Comparison of ENCODE assay signal across 1 cellular context in genomic region chr7:42931834-42932651, GRCh38.
TF ChIP-seq lines count a peak whose summit lies in the region.

MRPL32 (plus strand) TSS chr7:42932376; CDS start chr7:42932387, 11 bp downstream.
PSMA2 (minus strand) TSS chr7:42932174; CDS start chr7:42932158, 16 bp downstream.

TF ChIP-seq in HepG2, 621 proteins besides CTCF, POLR2A, EP300 and RAD21 (continued from another document and continues in another):
- TF ChIP-seq SPEN (CRISPR knock-in tag; IDR thresholded peaks at IDR 0.05; ENCODE audit: low read depth) = peak; percentile 49; the same call in 1 of the 2 replicates
- TF ChIP-seq ZNF558 (CRISPR knock-in tag; IDR thresholded peaks at IDR 0.05; ENCODE audit: borderline replicate concordance) = no peak
- no peak for TF ChIP-seq ZNF83 (CRISPR knock-in tag; IDR thresholded peaks at IDR 0.05; ENCODE audit: borderline replicate concordance)
- no peak for TF ChIP-seq MTA3 (CRISPR knock-in tag; IDR thresholded peaks at IDR 0.05)
- TF ChIP-seq SNAI1 (CRISPR knock-in tag; IDR thresholded peaks at IDR 0.05; ENCODE audit: borderline replicate concordance) = 0 out of 2 replicates have a peak, but pooled peaks have one; percentile 54
- no peak for TF ChIP-seq MTERF4 (CRISPR knock-in tag; IDR thresholded peaks at IDR 0.05)
- TF ChIP-seq BCL3 (CRISPR knock-in tag; IDR thresholded peaks at IDR 0.05) = no peak; the same call in 1 of the 2 replicates
- TF ChIP-seq E2F2 (CRISPR knock-in tag; IDR thresholded peaks at IDR 0.05; ENCODE audit: borderline replicate concordance) = no peak
- peak; percentile 95 for TF ChIP-seq ZNF143 (CRISPR knock-in tag; IDR thresholded peaks at IDR 0.05)
- TF ChIP-seq ZBTB3 (CRISPR knock-in tag; IDR thresholded peaks at IDR 0.05; ENCODE audit: borderline replicate concordance, low read depth) = no peak
- TF ChIP-seq ZFP90 (CRISPR knock-in tag; IDR thresholded peaks at IDR 0.05; ENCODE audit: borderline replicate concordance) = no peak
- TF ChIP-seq ARID5B (CRISPR knock-in tag; IDR thresholded peaks at IDR 0.05) = peak; percentile 28; the same call in 1 of the 2 replicates
- TF ChIP-seq MBD4 (IDR thresholded peaks at IDR 0.05; ENCODE audit: borderline replicate concordance, low read length) = no peak
- TF ChIP-seq FOXA3 (CRISPR knock-in tag; IDR thresholded peaks at IDR 0.05) = peak; percentile 20; the same call in 1 of the 2 replicates
- TF ChIP-seq ARNT (IDR thresholded peaks at IDR 0.05) = no peak
- no peak for TF ChIP-seq ELK4 (CRISPR knock-in tag; IDR thresholded peaks at IDR 0.05; ENCODE audit: borderline replicate concordance)
- TF ChIP-seq ZNF644 (CRISPR knock-in tag; IDR thresholded peaks at IDR 0.05; ENCODE audit: low read depth) = no peak
- no peak for TF ChIP-seq CENPT (CRISPR knock-in tag; IDR thresholded peaks at IDR 0.05; ENCODE audit: low read depth)
- no peak for TF ChIP-seq ZNF326 (CRISPR knock-in tag; IDR thresholded peaks at IDR 0.05; ENCODE audit: borderline replicate concordance)
- no peak for TF ChIP-seq ESRRA (CRISPR knock-in tag; IDR thresholded peaks at IDR 0.05; ENCODE audit: low read depth)
- peak; percentile 77 for TF ChIP-seq ZSCAN25 (CRISPR knock-in tag; IDR thresholded peaks at IDR 0.05)
- peak; percentile 81 for TF ChIP-seq ZNF501 (CRISPR knock-in tag; IDR thresholded peaks at IDR 0.05)
- no peak for TF ChIP-seq CHD2 (IDR thresholded peaks at IDR 0.05; ENCODE audit: low read depth, low read length)
- no peak for TF ChIP-seq ZNF709 (CRISPR knock-in tag; IDR thresholded peaks at IDR 0.05)
- TF ChIP-seq KMT2A (CRISPR knock-in tag; IDR thresholded peaks at IDR 0.05) = peak; percentile 86
- TF ChIP-seq ZNF580 (CRISPR knock-in tag; IDR thresholded peaks at IDR 0.05; ENCODE audit: borderline replicate concordance, low read depth) = peak; percentile 82; the same call in 1 of the 2 replicates
- peak; percentile 67 for TF ChIP-seq ELF1 (CRISPR knock-in tag; IDR thresholded peaks at IDR 0.05)
- TF ChIP-seq CSRNP2 (CRISPR knock-in tag; conservative IDR thresholded peaks at IDR 0.05; ENCODE audit: low read depth) = no peak
- no peak for TF ChIP-seq NFKBIZ (CRISPR knock-in tag; IDR thresholded peaks at IDR 0.05)
- peak; percentile 82 for TF ChIP-seq IKZF5 (CRISPR knock-in tag; IDR thresholded peaks at IDR 0.05)
- 0 out of 2 replicates have a peak, but pooled peaks have one; percentile 19 for TF ChIP-seq TFDP2 (CRISPR knock-in tag; IDR thresholded peaks at IDR 0.05)
- TF ChIP-seq ZNF136 (CRISPR knock-in tag; IDR thresholded peaks at IDR 0.05; ENCODE audit: low read depth) = no peak; the same call in 1 of the 2 replicates
- TF ChIP-seq ZMYM2 (CRISPR knock-in tag; IDR thresholded peaks at IDR 0.05) = no peak
- TF ChIP-seq ZNF512B (CRISPR knock-in tag; IDR thresholded peaks at IDR 0.05; ENCODE audit: borderline replicate concordance) = no peak
- TF ChIP-seq RFXAP (CRISPR knock-in tag; IDR thresholded peaks at IDR 0.05; ENCODE audit: borderline replicate concordance) = no peak
- no peak for TF ChIP-seq NCOA5 (CRISPR knock-in tag; IDR thresholded peaks at IDR 0.05)
- TF ChIP-seq ZNF350 (CRISPR knock-in tag; IDR thresholded peaks at IDR 0.05; ENCODE audit: borderline replicate concordance, low read depth) = peak; percentile 55
- TF ChIP-seq HMGA1 (CRISPR knock-in tag; conservative IDR thresholded peaks at IDR 0.05) = no peak
- TF ChIP-seq ZNF224 (CRISPR knock-in tag; IDR thresholded peaks at IDR 0.05) = no peak
- peak; percentile 89 for TF ChIP-seq SP4 (CRISPR knock-in tag; IDR thresholded peaks at IDR 0.05)
